Comparison of ENCODE assay signal across 28 cellular contexts in genomic region chr3:171428892-171429291, GRCh38.
"Had no signal": no experiment of that assay in that cellular context is flagged by ENCODE, and none has a peak within 500 bp of the region (broad histone marks: within the 10 kb centered on the region; RNA-seq: fewer than 3 reads in every experiment).

No MANE protein-coding gene starts in this region.

- FAIRE-seq: astrocyte, colon, endothelial cell of umbilical vein, kidney, urothelium cell line had no signal

- DNase-seq: activated CD4-positive, alpha-beta T cell treated with anti-CD3 and anti-CD28 coated beads for 36 hours; activated CD4-positive, alpha-beta T cell treated with anti-CD3 and anti-CD28 coated beads, Interleukin-2, amount 50 U/mL, for 48 hours; activated CD8-positive, alpha-beta memory T cell treated with anti-CD3 and anti-CD28 coated beads, Interleukin-2, amount 50 U/mL, for 48 hours; activated naive CD4-positive, alpha-beta T cell treated with Interleukin-2 at 50 U/mL for 16 hours; activated naive CD8-positive, alpha-beta T cell treated with anti-CD3 and anti-CD28 coated beads for 36 hours; activated T-cell treated with anti-CD3 and anti-CD28 coated beads, Interleukin-2, amount 50 U/mL, for 4 hours; central memory CD4-positive, alpha-beta T cell; effector memory CD4-positive, alpha-beta T cell; gastrocnemius medialis; head of caudate nucleus; kidney; lower lobe of right lung; natural killer cell; ovary; stimulated activated CD4-positive, alpha-beta T cell treated with anti-CD3 and anti-CD28 coated beads, Interleukin-12 subunit alpha, Interleukin-12 subunit beta, amount 100 ng/mL, for 4 hours; stimulated activated CD4-positive, alpha-beta T cell treated with anti-CD3 and anti-CD28 coated beads, Interleukin-4, amount 100 ng/mL, for 4 hours; stimulated activated naive CD8-positive, alpha-beta T cell treated with anti-CD3 and anti-CD28 coated beads, Interleukin-15, amount 100 ng/mL, for 72 hours; T1000 had no signal

- H3K9me3 ChIP-seq: esophagus muscularis mucosa, gastrocnemius medialis, lower lobe of right lung, neutrophil, ovary, prostate gland, right atrium auricular region, suprapubic skin, tibial nerve had no signal

- H3K4me3 ChIP-seq: esophagus muscularis mucosa, gastrocnemius medialis, lower lobe of right lung, ovary, prostate gland, right atrium auricular region, suprapubic skin, tibial nerve had no signal

- H3K36me3 ChIP-seq: esophagus muscularis mucosa, gastrocnemius medialis, lower lobe of right lung, neutrophil, ovary, prostate gland, right atrium auricular region, suprapubic skin, tibial nerve had no signal

- H3K27me3 ChIP-seq: esophagus muscularis mucosa, gastrocnemius medialis, neutrophil, ovary, right atrium auricular region, suprapubic skin, tibial nerve had no signal

- H3K4me1 ChIP-seq: lower lobe of right lung, prostate gland, right atrium auricular region, suprapubic skin, tibial nerve had no signal

- H3K27ac ChIP-seq: esophagus muscularis mucosa, gastrocnemius medialis, lower lobe of right lung, neutrophil, ovary, prostate gland, right atrium auricular region, suprapubic skin, tibial nerve had no signal

- ATAC-seq: activated CD4-positive, alpha-beta T cell treated with anti-CD3 and anti-CD28 coated beads for 36 hours; activated T-cell treated with anti-CD3 and anti-CD28 coated beads, Interleukin-2, amount 50 U/mL, for 4 hours; lower lobe of right lung; stimulated activated naive CD8-positive, alpha-beta T cell treated with anti-CD3 and anti-CD28 coated beads, Interleukin-15, amount 100 ng/mL, for 72 hours had no signal
